3 cellular contexts compared by ENCODE assay signal in the genomic region with DNA sequence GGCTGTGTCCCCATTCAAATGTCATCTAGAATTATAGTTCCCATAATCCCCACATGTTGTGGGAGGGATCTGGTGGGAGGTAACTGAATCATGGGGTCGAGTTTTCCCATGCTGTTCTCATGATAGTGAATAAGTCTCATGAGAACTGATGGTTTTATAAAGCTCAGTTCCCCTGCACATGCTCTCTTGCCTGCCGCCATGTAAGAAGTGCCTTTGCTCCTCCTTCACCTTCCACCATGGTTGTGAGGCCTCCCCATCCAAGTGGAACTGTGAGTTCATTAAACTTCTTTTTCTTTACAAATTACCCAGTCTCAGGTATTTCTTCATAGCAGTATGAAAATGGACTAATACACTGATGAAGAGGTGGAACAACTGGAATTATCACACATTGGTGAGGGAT.
TF ChIP-seq lines count a peak whose summit lies in the region.

No MANE protein-coding gene starts in this region.

TF ChIP-seq in A549, 52 proteins besides CTCF, POLR2A, EP300 and RAD21:
- peak; percentile 18 for TF ChIP-seq ZFP36 (IDR thresholded peaks at IDR 0.05; ENCODE audit: borderline replicate concordance, partially characterized antibody)

TF ChIP-seq in K562, 482 proteins besides CTCF, POLR2A, EP300 and RAD21:
- TF ChIP-seq ZFP36 (IDR thresholded peaks at IDR 0.05; ENCODE audit: low read depth, low read length, partially characterized antibody) (peak; percentile 30), ZNF431 (CRISPR knock-in tag; IDR thresholded peaks at IDR 0.05) (peak; percentile 80; the same call in 1 of the 2 replicates)

TF ChIP-seq in HepG2, 621 proteins besides CTCF, POLR2A, EP300 and RAD21:
- TF ChIP-seq ZNF430 (CRISPR knock-in tag; IDR thresholded peaks at IDR 0.05) = peak; percentile 79
